ENCODE assay signal across 21 cellular contexts in the genomic region with DNA sequence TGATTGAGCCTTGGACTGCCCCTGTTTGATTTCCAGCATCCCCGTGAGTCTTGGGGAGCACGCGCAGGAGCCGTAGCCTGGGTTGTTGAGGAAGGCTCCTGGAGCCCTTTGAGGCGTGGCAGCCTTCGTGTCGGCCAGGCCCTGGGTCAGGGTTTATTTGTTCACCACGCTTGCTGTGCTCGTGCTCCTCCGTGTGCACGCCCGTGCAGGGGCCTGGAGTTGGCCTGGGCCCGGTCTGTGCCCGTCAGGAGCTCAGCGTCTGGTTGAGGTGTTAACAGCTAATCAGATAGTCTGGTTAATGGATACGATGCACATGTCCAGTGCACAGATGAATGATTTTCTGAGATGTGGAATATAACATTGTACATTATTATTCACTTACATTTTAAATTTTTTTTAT. TPM values are rescaled to one million over a fixed set of nuclear protein-coding genes. Genes with fewer than 3 reads are reported as not detected.
DNase-seq lines count a peak whose midpoint lies in the region; ATAC-seq and TF ChIP-seq lines count a peak whose summit lies in the region.
"Had no signal": no experiment of that assay in that cellular context is flagged by ENCODE, and none has a peak within 500 bp of the region (broad histone marks: within the 10 kb centered on the region; RNA-seq: fewer than 3 reads in every experiment).

No MANE protein-coding gene starts in this region.

- H3K27ac ChIP-seq in lower lobe of right lung (no peak overlapping the region), transverse colon (no peak overlapping the region)
- H3K27ac ChIP-seq: 22Rv1, A549, C4-2B, HL-60 had no signal

- no peak overlapping the region for H3K4me3 ChIP-seq in lower lobe of right lung
- no peak overlapping the region for H3K4me3 ChIP-seq in transverse colon
- H3K4me3 ChIP-seq: A549 had no signal

- ATAC-seq in stimulated activated naive CD8-positive, alpha-beta T cell treated with anti-CD3 and anti-CD28 coated beads, Interleukin-15, Interleukin-2, amounts not matched to agents 100 U/mL and 50 U/mL, for 24 hours = peak; percentile 19
- no peak for ATAC-seq in stimulated activated naive CD8-positive, alpha-beta T cell treated with anti-CD3 and anti-CD28 coated beads, Interleukin-15, amount 100 ng/mL, for 72 hours
- ATAC-seq in lower lobe of right lung (no peak), SK-N-SH treated with all-trans-retinoic acid at 6 μM for 48 hours (no peak)
- ATAC-seq: A549, HCT116 had no signal

- intact Hi-C loops in lower lobe of right lung (cut with DNase I) (no loop called here), transverse colon (cut with DNase I; ENCODE audit: low total_unique reads) (no loop called here)

- no peak overlapping the region for H3K4me3 Mint-ChIP-seq in stimulated activated naive CD8-positive, alpha-beta T cell treated with anti-CD3 and anti-CD28 coated beads, Interleukin-15, amount 100 ng/mL, for 72 hours
- H3K4me3 Mint-ChIP-seq in chondrocyte (ENCODE audit: unreplicated experiment) (no peak overlapping the region), glutamatergic neuron (ENCODE audit: unreplicated experiment) (no peak overlapping the region)
- H3K4me3 Mint-ChIP-seq: CD4-positive, alpha-beta T cell; HFFc6 had no signal

- H3K27me3 Mint-ChIP-seq in stimulated activated naive CD8-positive, alpha-beta T cell treated with anti-CD3 and anti-CD28 coated beads, Interleukin-15, amount 100 ng/mL, for 72 hours = no peaks in the 10 kb centered on the region
- no peaks in the 10 kb centered on the region for H3K27me3 Mint-ChIP-seq in chondrocyte (ENCODE audit: low read depth)
- no peaks in the 10 kb centered on the region for H3K27me3 Mint-ChIP-seq in glutamatergic neuron (ENCODE audit: unreplicated experiment)
- H3K27me3 Mint-ChIP-seq: CD4-positive, alpha-beta T cell had no signal

- H3K4me1 Mint-ChIP-seq in stimulated activated naive CD8-positive, alpha-beta T cell treated with anti-CD3 and anti-CD28 coated beads, Interleukin-15, amount 100 ng/mL, for 72 hours = no peaks in the 10 kb centered on the region
- H3K4me1 Mint-ChIP-seq in chondrocyte (ENCODE audit: low read depth) = no peaks in the 10 kb centered on the region
- no peaks in the 10 kb centered on the region for H3K4me1 Mint-ChIP-seq in glutamatergic neuron (ENCODE audit: low read depth, unreplicated experiment)

- no peaks in the 10 kb centered on the region for H3K9me3 Mint-ChIP-seq in stimulated activated naive CD8-positive, alpha-beta T cell treated with anti-CD3 and anti-CD28 coated beads, Interleukin-15, amount 100 ng/mL, for 72 hours
- H3K9me3 Mint-ChIP-seq in chondrocyte (ENCODE audit: low read depth) (no peaks in the 10 kb centered on the region), glutamatergic neuron (ENCODE audit: unreplicated experiment) (no peaks in the 10 kb centered on the region)
- H3K9me3 Mint-ChIP-seq: CD4-positive, alpha-beta T cell; HFFc6 had no signal

- no peaks in the 10 kb centered on the region for H3K4me1 ChIP-seq in lower lobe of right lung
- no peaks in the 10 kb centered on the region for H3K4me1 ChIP-seq in transverse colon
- H3K4me1 ChIP-seq: A549, Caco-2 had no signal

- TF ChIP-seq CTCF in chondrocyte (IDR thresholded peaks at IDR 0.05) (no peak), lower lobe of right lung (IDR thresholded peaks at IDR 0.05) (no peak), transverse colon (IDR thresholded peaks at IDR 0.05) (no peak), glutamatergic neuron (IDR thresholded peaks at IDR 0.05; ENCODE audit: partially characterized antibody, unreplicated experiment) (no peak)

- in situ Hi-C loops in transverse colon (cut with MboI; ENCODE audit: low pct_ligation_motif_present in 1 of 4, low pct_unique_long_range_greater_than_20kb in 1 of 4, low sequenced_read_pairs in 3 of 4) = no loop called here

- no peak for TF ChIP-seq POLR2A in transverse colon (IDR thresholded peaks at IDR 0.05)

- no peak for DNase-seq in stimulated activated naive CD8-positive, alpha-beta T cell treated with anti-CD3 and anti-CD28 coated beads, Interleukin-15, Interleukin-2, amounts not matched to agents 100 U/mL and 50 U/mL, for 24 hours
- DNase-seq in stimulated activated naive CD8-positive, alpha-beta T cell treated with anti-CD3 and anti-CD28 coated beads, Interleukin-15, amount 100 ng/mL, for 72 hours = no peak
- DNase-seq in chondrocyte (ENCODE audit: low spot score) (peak; percentile 48), lower lobe of right lung (peak; percentile 29), transverse colon (no peak), glutamatergic neuron (no peak)
- DNase-seq: AML-193; Caco-2; CD4-positive, alpha-beta T cell; DMS153; DMS79; GDM1; GOT3; H7 had no signal

- H3K27me3 ChIP-seq in lower lobe of right lung (ENCODE audit: low read depth) (no peaks in the 10 kb centered on the region), transverse colon (no peaks in the 10 kb centered on the region)

- H3K36me3 ChIP-seq in lower lobe of right lung (peaks cover 98% of the 10 kb centered on the region), transverse colon (peaks cover 0 to 63% (median 30%) of the 10 kb centered on the region in 4 donors)

- H3K9me3 ChIP-seq in lower lobe of right lung (no peaks in the 10 kb centered on the region), transverse colon (no peaks in the 10 kb centered on the region)
- H3K9me3 ChIP-seq: A549, Caco-2 had no signal

- H3K36me3 Mint-ChIP-seq in chondrocyte (ENCODE audit: low read depth) (peaks cover 38% of the 10 kb centered on the region), glutamatergic neuron (ENCODE audit: unreplicated experiment) (no peaks in the 10 kb centered on the region)

- 98% methylated on average over 16 of the region's 16 CpGs; no CpG with 5 or more reads in 1 of the 2 donors for WGBS in transverse colon (ENCODE audit: low coverage in 1 of 2), 2 donors

- H3K27ac Mint-ChIP-seq in stimulated activated naive CD8-positive, alpha-beta T cell treated with anti-CD3 and anti-CD28 coated beads, Interleukin-15, amount 100 ng/mL, for 72 hours = no peak overlapping the region
- H3K27ac Mint-ChIP-seq in chondrocyte (ENCODE audit: unreplicated experiment) (no peak overlapping the region), glutamatergic neuron (ENCODE audit: unreplicated experiment) (no peak overlapping the region)
- H3K27ac Mint-ChIP-seq: CD4-positive, alpha-beta T cell; HFFc6 had no signal

- TF ChIP-seq EP300 in transverse colon (IDR thresholded peaks at IDR 0.05; ENCODE audit: low read depth) = no peak

TF ChIP-seq in SK-N-SH treated with all-trans-retinoic acid at 6 μM for 48 hours, 23 proteins besides CTCF, POLR2A, EP300 and RAD21 (continues in another document):
- no peak for TF ChIP-seq ZFP30 (CRISPR knock-in tag; IDR thresholded peaks at IDR 0.05)
- TF ChIP-seq, protein P1, sequence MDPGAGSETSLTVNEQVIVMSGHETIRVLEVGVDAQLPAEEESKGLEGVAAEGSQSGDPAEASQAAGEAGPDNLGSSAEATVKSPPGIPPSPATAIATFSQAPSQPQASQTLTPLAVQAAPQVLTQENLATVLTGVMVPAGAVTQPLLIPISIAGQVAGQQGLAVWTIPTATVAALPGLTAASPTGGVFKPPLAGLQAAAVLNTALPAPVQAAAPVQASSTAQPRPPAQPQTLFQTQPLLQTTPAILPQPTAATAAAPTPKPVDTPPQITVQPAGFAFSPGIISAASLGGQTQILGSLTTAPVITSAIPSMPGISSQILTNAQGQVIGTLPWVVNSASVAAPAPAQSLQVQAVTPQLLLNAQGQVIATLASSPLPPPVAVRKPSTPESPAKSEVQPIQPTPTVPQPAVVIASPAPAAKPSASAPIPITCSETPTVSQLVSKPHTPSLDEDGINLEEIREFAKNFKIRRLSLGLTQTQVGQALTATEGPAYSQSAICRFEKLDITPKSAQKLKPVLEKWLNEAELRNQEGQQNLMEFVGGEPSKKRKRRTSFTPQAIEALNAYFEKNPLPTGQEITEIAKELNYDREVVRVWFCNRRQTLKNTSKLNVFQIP (CRISPR knock-in tag; IDR thresholded peaks at IDR 0.05; ENCODE audit: borderline replicate concordance, low read depth) = no peak
- no peak for TF ChIP-seq BACH2 (CRISPR knock-in tag; IDR thresholded peaks at IDR 0.05; ENCODE audit: borderline replicate concordance)
- TF ChIP-seq, protein P2, sequence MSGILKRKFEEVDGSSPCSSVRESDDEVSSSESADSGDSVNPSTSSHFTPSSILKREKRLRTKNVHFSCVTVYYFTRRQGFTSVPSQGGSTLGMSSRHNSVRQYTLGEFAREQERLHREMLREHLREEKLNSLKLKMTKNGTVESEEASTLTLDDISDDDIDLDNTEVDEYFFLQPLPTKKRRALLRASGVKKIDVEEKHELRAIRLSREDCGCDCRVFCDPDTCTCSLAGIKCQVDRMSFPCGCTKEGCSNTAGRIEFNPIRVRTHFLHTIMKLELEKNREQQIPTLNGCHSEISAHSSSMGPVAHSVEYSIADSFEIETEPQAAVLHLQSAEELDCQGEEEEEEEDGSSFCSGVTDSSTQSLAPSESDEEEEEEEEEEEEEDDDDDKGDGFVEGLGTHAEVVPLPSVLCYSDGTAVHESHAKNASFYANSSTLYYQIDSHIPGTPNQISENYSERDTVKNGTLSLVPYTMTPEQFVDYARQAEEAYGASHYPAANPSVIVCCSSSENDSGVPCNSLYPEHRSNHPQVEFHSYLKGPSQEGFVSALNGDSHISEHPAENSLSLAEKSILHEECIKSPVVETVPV (CRISPR knock-in tag; IDR thresholded peaks at IDR 0.05) = no peak
- TF ChIP-seq, protein P3, sequence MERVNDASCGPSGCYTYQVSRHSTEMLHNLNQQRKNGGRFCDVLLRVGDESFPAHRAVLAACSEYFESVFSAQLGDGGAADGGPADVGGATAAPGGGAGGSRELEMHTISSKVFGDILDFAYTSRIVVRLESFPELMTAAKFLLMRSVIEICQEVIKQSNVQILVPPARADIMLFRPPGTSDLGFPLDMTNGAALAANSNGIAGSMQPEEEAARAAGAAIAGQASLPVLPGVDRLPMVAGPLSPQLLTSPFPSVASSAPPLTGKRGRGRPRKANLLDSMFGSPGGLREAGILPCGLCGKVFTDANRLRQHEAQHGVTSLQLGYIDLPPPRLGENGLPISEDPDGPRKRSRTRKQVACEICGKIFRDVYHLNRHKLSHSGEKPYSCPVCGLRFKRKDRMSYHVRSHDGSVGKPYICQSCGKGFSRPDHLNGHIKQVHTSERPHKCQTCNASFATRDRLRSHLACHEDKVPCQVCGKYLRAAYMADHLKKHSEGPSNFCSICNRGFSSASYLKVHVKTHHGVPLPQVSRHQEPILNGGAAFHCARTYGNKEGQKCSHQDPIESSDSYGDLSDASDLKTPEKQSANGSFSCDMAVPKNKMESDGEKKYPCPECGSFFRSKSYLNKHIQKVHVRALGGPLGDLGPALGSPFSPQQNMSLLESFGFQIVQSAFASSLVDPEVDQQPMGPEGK (CRISPR knock-in tag; IDR thresholded peaks at IDR 0.05; ENCODE audit: borderline replicate concordance) = no peak
- TF ChIP-seq GLIS3 (CRISPR knock-in tag; IDR thresholded peaks at IDR 0.05) = no peak
- no peak for TF ChIP-seq SNAI2 (CRISPR knock-in tag; IDR thresholded peaks at IDR 0.05)

RNA-seq across cellular contexts. Expression of a gene that starts 8.0 kb away (rescaled TPM):
- 17.4 to 21.4 TPM (median 18.1 TPM) in 3 replicates for total RNA-seq in chondrocyte
- 18.8 TPM for total RNA-seq in lower lobe of right lung
- 100 to 1,000 TPM in 2 of 4 donors, 10 to 100 TPM in 2; 25.2 to 195 (median 111) TPM for total RNA-seq in transverse colon
- total RNA-seq in glutamatergic neuron (ENCODE audit: unreplicated experiment) = 30.8 TPM

RNA-seq across cellular contexts. Expression of a gene that starts 8.1 kb away (rescaled TPM):
- total RNA-seq in chondrocyte (31.5 to 41.4 TPM (median 36.9 TPM) in 3 replicates), lower lobe of right lung (32.9 TPM), transverse colon (100 to 1,000 TPM in 1 of 4 donors, 10 to 100 TPM in 2, 1 to 10 TPM in 1; 9.0 to 121 (median 52.8) TPM), glutamatergic neuron (ENCODE audit: unreplicated experiment) (54.3 TPM)

Comparison
In these comparisons a context has a peak if more than half of its experiments do, and no peak if none do; other contexts are left out.
1. DNase-seq: peak in chondrocyte (single experiment) and lower lobe of right lung (single experiment); none in stimulated activated naive CD8-positive, alpha-beta T cell treated with anti-CD3 and anti-CD28 coated beads, Interleukin-15, Interleukin-2, amounts not matched to agents 100 U/mL and 50 U/mL, for 24 hours (single experiment), stimulated activated naive CD8-positive, alpha-beta T cell treated with anti-CD3 and anti-CD28 coated beads, Interleukin-15, amount 100 ng/mL, for 72 hours (0 of 2), transverse colon (single experiment) and glutamatergic neuron (single experiment).